Comparison of ENCODE assay signal across 17 cellular contexts in genomic region chr14:21467620-21468019, GRCh38. TPM values are rescaled to one million over a fixed set of nuclear protein-coding genes. Genes with fewer than 3 reads are reported as not detected.
DNase-seq lines count a peak whose midpoint lies in the region; ATAC-seq and TF ChIP-seq lines count a peak whose summit lies in the region.
"Had no signal": no experiment of that assay in that cellular context is flagged by ENCODE, and none has a peak within 500 bp of the region (broad histone marks: within the 10 kb centered on the region; RNA-seq: fewer than 3 reads in every experiment).

No MANE protein-coding gene starts in this region.

- no peak overlapping the region for H3K4me3 ChIP-seq in dorsolateral prefrontal cortex

- H3K27me3 ChIP-seq in dorsolateral prefrontal cortex = no peaks in the 10 kb centered on the region

- no peak for ATAC-seq in GM18861 (IDR thresholded peaks at IDR 0.05; ENCODE audit: unreplicated experiment)
- ATAC-seq: activated CD4-positive, CD25-positive, alpha-beta regulatory T cell treated with anti-CD3 and anti-CD28 coated beads, Interleukin-2, amount 50 U/mL, for 24 hours; Panc1 had no signal

- H3K27ac ChIP-seq in dorsolateral prefrontal cortex = peak overlapping the region in 40 of 59 donors; percentile 1 to 82 (median 50)

- DNase-seq in EL = peak; percentile 92
- DNase-seq in RPMI7951 (ENCODE audit: low read depth) = peak; percentile 54
- DNase-seq in dorsolateral prefrontal cortex = no peak
- peak; percentile 84 for DNase-seq in non-pigmented ciliary epithelial cell (ENCODE audit: low read depth)
- no peak for DNase-seq in activated CD4-positive, alpha-beta T cell treated with anti-CD3 and anti-CD28 coated beads, Interleukin-2, amount 50 U/mL, for 4 hours
- DNase-seq in iPS-NIHi11 (ENCODE audit: low spot score) = no peak
- DNase-seq in H4 (ENCODE audit: low spot score) = no peak
- DNase-seq: activated naive CD8-positive, alpha-beta T cell treated with anti-CD3 and anti-CD28 coated beads for 36 hours; C1 segment of cervical spinal cord; cortex of kidney; Kasumi-1; NCI-H187; NCI-H526; occipital lobe had no signal

- TF ChIP-seq CTCF in dorsolateral prefrontal cortex (IDR thresholded peaks at IDR 0.05 in 54 of 56, conservative IDR thresholded peaks at IDR 0.05 in 2 of 56; ENCODE audit: low read depth in 1 of 56, partially characterized antibody in 56 of 56) = no peak

- intact Hi-C loops in dorsolateral prefrontal cortex (cut with DNase I) = no loop called here

RNA-seq across cellular contexts. Expression of gene RAB2B, which starts 9.1 kb away (rescaled TPM):
- total RNA-seq in RPMI7951 (2014; rRNA removed; shearing (Covaris generic)) = 12.6 and 16.9 TPM in 2 replicates
- total RNA-seq in dorsolateral prefrontal cortex = 10 to 100 TPM; 27.7 to 58.6 (median 42.6) TPM
- total RNA-seq in H4 (2014; rRNA removed; shearing (Covaris generic)) = 17.5 and 22.9 TPM in 2 replicates

RNA-seq across cellular contexts. Expression of gene TOX4, which starts 9.4 kb away (rescaled TPM):
- 13.1 and 14.4 TPM in 2 replicates for total RNA-seq in RPMI7951 (2014; rRNA removed; shearing (Covaris generic))
- total RNA-seq in dorsolateral prefrontal cortex = 100 to 1,000 TPM in 24 of 120 experiments, 10 to 100 TPM in 96; 64.5 to 139 (median 90.9) TPM
- 12.7 and 14.3 TPM in 2 replicates for total RNA-seq in H4 (2014; rRNA removed; shearing (Covaris generic))

RNA-seq across cellular contexts. Expression of gene CHD8, which starts 11.7 kb away (rescaled TPM):
- total RNA-seq in RPMI7951 (2014; rRNA removed; shearing (Covaris generic)) = 28.6 and 30.4 TPM in 2 replicates
- 100 to 1,000 TPM in 59 of 120 experiments, 10 to 100 TPM in 61; 81.7 to 123 (median 99.9) TPM for total RNA-seq in dorsolateral prefrontal cortex
- total RNA-seq in H4 (2014; rRNA removed; shearing (Covaris generic)) = 19.5 and 26.5 TPM in 2 replicates

RNA-seq across cellular contexts. Expression of gene METTL3, which starts 43.5 kb away (rescaled TPM):
- total RNA-seq in RPMI7951 (2014; rRNA removed; shearing (Covaris generic)) = 48.9 and 52.1 TPM in 2 replicates
- total RNA-seq in dorsolateral prefrontal cortex = 10 to 100 TPM; 30.0 to 59.4 (median 43.7) TPM
- total RNA-seq in H4 (2014; rRNA removed; shearing (Covaris generic)) = 55.3 and 56.8 TPM in 2 replicates

RNA-seq across cellular contexts. Expression of gene SALL2, which starts 58.5 kb away (rescaled TPM):
- 0.48 and 1.1 TPM in 2 replicates for total RNA-seq in RPMI7951 (2014; rRNA removed; shearing (Covaris generic))
- 10 to 100 TPM; 23.3 to 80.6 (median 42.7) TPM for total RNA-seq in dorsolateral prefrontal cortex
- 0.06 and 0.75 TPM in 2 replicates for total RNA-seq in H4 (2014; rRNA removed; shearing (Covaris generic))

Comparison
In these comparisons a context has a peak if more than half of its experiments do, and no peak if none do; other contexts are left out.
1. DNase-seq: peak in EL (single experiment), RPMI7951 (single experiment) and non-pigmented ciliary epithelial cell (single experiment); none in dorsolateral prefrontal cortex (0 of 10), activated CD4-positive, alpha-beta T cell treated with anti-CD3 and anti-CD28 coated beads, Interleukin-2, amount 50 U/mL, for 4 hours (0 of 2), iPS-NIHi11 (single experiment) and H4 (single experiment).